34 cellular contexts compared by ENCODE assay signal in genomic region chr16:78430281-78430680, GRCh38.
"Had no signal": no experiment of that assay in that cellular context is flagged by ENCODE, and none has a peak within 500 bp of the region (broad histone marks: within the 10 kb centered on the region; RNA-seq: fewer than 3 reads in every experiment).

No MANE protein-coding gene starts in this region.

- H3K4me1 ChIP-seq: adrenal gland, ascending aorta, body of pancreas, breast epithelium had no signal

- H3K9me3 ChIP-seq: adrenal gland, ascending aorta, body of pancreas, breast epithelium had no signal

- ATAC-seq: activated naive CD4-positive, alpha-beta T cell treated with anti-CD3 and anti-CD28 coated beads, Interleukin-2, amount 50 U/mL, for 72 hours; activated naive CD8-positive, alpha-beta T cell treated with anti-CD3 and anti-CD28 coated beads, Interleukin-2, amount 50 U/mL, for 24 hours; activated T-cell treated with anti-CD3 and anti-CD28 coated beads, Interleukin-2, amount 50 U/mL, for 4 hours; activated T-cell treated with anti-CD3 and anti-CD28 coated beads, Interleukin-2, amount 50 U/mL, for 72 hours; activated T-helper 17 cell treated with anti-CD3 and anti-CD28 coated beads, Interleukin-2, amount 50 U/mL, for 72 hours; body of pancreas had no signal

- H3K36me3 ChIP-seq: adrenal gland, brain microvascular endothelial cell, breast epithelium, cardiac muscle cell had no signal

- H3K4me3 ChIP-seq: adrenal gland, ascending aorta, body of pancreas, breast epithelium, cardiac muscle cell had no signal

- H3K27ac ChIP-seq: adrenal gland, ascending aorta, body of pancreas, brain microvascular endothelial cell, breast epithelium, cardiac muscle cell had no signal

- FAIRE-seq: astrocyte, bronchial epithelial cell had no signal

- H3K27me3 ChIP-seq: adrenal gland, ascending aorta, body of pancreas, brain microvascular endothelial cell, breast epithelium, cardiac muscle cell had no signal

- DNase-seq: activated effector memory CD4-positive, alpha-beta T cell treated with anti-CD3 and anti-CD28 coated beads, Interleukin-2, amount 50 U/mL, for 16 hours; activated effector memory CD4-positive, alpha-beta T cell treated with Interleukin-2 at 50 U/mL for 16 hours; activated gamma-delta T cell; activated gamma-delta T cell treated with Interleukin-2 at 50 U/mL for 16 hours; activated naive CD4-positive, alpha-beta T cell; activated naive CD4-positive, alpha-beta T cell treated with anti-CD3 and anti-CD28 coated beads for 36 hours; activated naive CD4-positive, alpha-beta T cell treated with anti-CD3 and anti-CD28 coated beads, Interleukin-2, amount 10 ng/mL, durations not matched to agents 7 days and 5 days; activated naive CD4-positive, alpha-beta T cell treated with anti-CD3 and anti-CD28 coated beads, Interleukin-2, amount 50 U/mL, for 16 hours; activated naive CD4-positive, alpha-beta T cell treated with Interleukin-2 at 50 U/mL for 16 hours; activated naive CD8-positive, alpha-beta T cell treated with anti-CD3 and anti-CD28 coated beads for 36 hours; activated naive CD8-positive, alpha-beta T cell treated with anti-CD3 and anti-CD28 coated beads, Interleukin-2, amount 10 ng/mL, durations not matched to agents 7 days and 5 days; activated naive CD8-positive, alpha-beta T cell treated with anti-CD3 and anti-CD28 coated beads, Interleukin-2, amount 50 U/mL, for 24 hours; activated T-cell treated with anti-CD3 and anti-CD28 coated beads, Interleukin-2, amount 50 U/mL, for 1 hour; activated T-cell treated with anti-CD3 and anti-CD28 coated beads, Interleukin-2, amount 50 U/mL, for 24 hours; activated T-cell treated with anti-CD3 and anti-CD28 coated beads, Interleukin-2, amount 50 U/mL, for 4 hours; activated T-cell treated with anti-CD3 and anti-CD28 coated beads, Interleukin-2, amount 50 U/mL, for 48 hours; activated T-cell treated with anti-CD3 and anti-CD28 coated beads, Interleukin-2, amount 50 U/mL, for 72 hours; adrenal gland; amniotic stem cell; amygdala; anterior cingulate cortex; aorta; body of pancreas; brain microvascular endothelial cell; caudate nucleus; central memory CD4-positive, alpha-beta T cell; cerebellar nuclear complex had no signal
